18 cellular contexts compared by ENCODE assay signal in genomic region chrY:16639777-16640176, GRCh38.
DNase-seq lines count a peak whose midpoint lies in the region; ATAC-seq, FAIRE-seq and TF ChIP-seq lines count a peak whose summit lies in the region.
"Had no signal": no experiment of that assay in that cellular context is flagged by ENCODE, and none has a peak within 500 bp of the region (broad histone marks: within the 10 kb centered on the region; RNA-seq: fewer than 3 reads in every experiment).

No MANE protein-coding gene starts in this region.

- in situ Hi-C loops in ACHN (cut with HindIII; ENCODE audit: low pct_ligation_motif_present, low pct_unique_long_range_greater_than_20kb, low sequenced_read_pairs): no loop called here

- no peak for DNase-seq in GM19239 (ENCODE audit: insufficient read length, low spot score)
- peak; percentile 15 for DNase-seq in NCI-H460 (ENCODE audit: extremely low read depth, low read depth)
- peak; percentile 7 for DNase-seq in inferior parietal cortex (ENCODE audit: extremely low spot score)
- DNase-seq in tibial artery: peak; percentile 21 to 65
- no peak for DNase-seq in ACHN
- DNase-seq: activated CD4-positive, alpha-beta T cell treated with anti-CD3 and anti-CD28 coated beads, Interleukin-2, amount 10 ng/mL, durations not matched to agents 7 days and 5 days; activated naive CD8-positive, alpha-beta T cell treated with anti-CD3 and anti-CD28 coated beads, Interleukin-2, amount 50 U/mL, for 24 hours; activated T-cell treated with anti-CD3 and anti-CD28 coated beads, Interleukin-2, amount 50 U/mL, for 72 hours; CD4-positive, alpha-beta T cell; GF-D8; NCI-H1417 treated with DMSO at 0.1 percent for 48 hours; NCI-H526; stimulated activated naive CD4-positive, alpha-beta T cell had no signal

- H3K9me3 ChIP-seq in tibial artery: no peaks in the 10 kb centered on the region

- no peaks in the 10 kb centered on the region for H3K36me3 ChIP-seq in tibial artery
- H3K36me3 ChIP-seq: neural progenitor cell had no signal

- peak; percentile 84 for FAIRE-seq in GM19239 (lab: Jason Lieb, UNC)
- FAIRE-seq: K562 had no signal

- no peak overlapping the region for H3K27ac ChIP-seq in tibial artery
- H3K27ac ChIP-seq: hepatocyte, neural progenitor cell had no signal

- H3K4me1 ChIP-seq in tibial artery: no peaks in the 10 kb centered on the region
- H3K4me1 ChIP-seq: neural progenitor cell had no signal

- H3K27me3 ChIP-seq in tibial artery: no peaks in the 10 kb centered on the region
- H3K27me3 ChIP-seq: hepatocyte, neural progenitor cell had no signal

- peak; percentile 24 to 50 for TF ChIP-seq CTCF in tibial artery (IDR thresholded peaks at IDR 0.05)

- intact Hi-C loops in tibial artery (cut with DNase I; ENCODE audit: low total_unique reads): no loop called here

- H3K4me3 ChIP-seq in tibial artery: no peak overlapping the region
- H3K4me3 ChIP-seq: hepatocyte, K562, neural progenitor cell had no signal

- ATAC-seq in HG03039 (IDR thresholded peaks at IDR 0.05; ENCODE audit: unreplicated experiment) (no peak), GM21786 (IDR thresholded peaks at IDR 0.05; ENCODE audit: unreplicated experiment) (no peak)
- ATAC-seq: activated naive CD8-positive, alpha-beta T cell treated with anti-CD3 and anti-CD28 coated beads, Interleukin-2, amount 50 U/mL, for 24 hours; activated T-cell treated with anti-CD3 and anti-CD28 coated beads, Interleukin-2, amount 50 U/mL, for 72 hours; K562 had no signal

Comparison
In these comparisons a context has a peak if more than half of its experiments do, and no peak if none do; other contexts are left out.
1. DNase-seq: peak in NCI-H460 (single experiment), inferior parietal cortex (single experiment) and tibial artery (2 of 2); none in GM19239 (single experiment) and ACHN (single experiment).